In the genomic region with DNA sequence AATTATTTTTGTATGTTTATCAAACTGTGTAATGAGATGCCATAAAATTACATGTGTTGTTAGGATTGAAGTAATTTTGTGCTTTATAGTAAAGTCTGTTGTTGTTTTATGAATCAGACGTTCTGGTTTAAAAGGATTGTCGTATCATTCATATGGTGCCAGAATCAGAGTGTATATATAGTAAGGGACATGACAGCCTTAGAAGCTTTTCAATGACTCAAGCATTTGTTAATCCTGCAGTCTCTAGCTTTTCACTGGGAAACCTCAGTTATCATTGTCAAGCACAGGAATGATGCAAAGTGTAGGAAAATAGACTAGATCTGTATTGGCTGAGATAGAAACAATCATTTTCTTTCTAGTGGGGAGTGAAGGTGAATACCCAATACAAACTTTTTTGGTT, we compare ENCODE assay signal across 20 cellular contexts. TPM values are rescaled to one million over a fixed set of nuclear protein-coding genes. Genes with fewer than 3 reads are reported as not detected.
DNase-seq lines count a peak whose midpoint lies in the region; ATAC-seq, FAIRE-seq and TF ChIP-seq lines count a peak whose summit lies in the region.
"Had no signal": no experiment of that assay in that cellular context is flagged by ENCODE, and none has a peak within 500 bp of the region (broad histone marks: within the 10 kb centered on the region; RNA-seq: fewer than 3 reads in every experiment).

No MANE protein-coding gene starts in this region.

- no peak overlapping the region for H3K27ac ChIP-seq in CD4-positive, CD25-positive, alpha-beta regulatory T cell (ENCODE audit: insufficient read depth, low read length, poor library complexity, severe bottlenecking)
- H3K27ac ChIP-seq: brain microvascular endothelial cell, colonic mucosa, foreskin keratinocyte, left lung had no signal

- H3K27me3 Mint-ChIP-seq in CD4-positive, CD25-positive, alpha-beta regulatory T cell, result no peaks in the 10 kb centered on the region
- no peaks in the 10 kb centered on the region for H3K27me3 Mint-ChIP-seq in HFFc6 (ENCODE audit: insufficient read depth)
- H3K27me3 Mint-ChIP-seq: activated naive CD4-positive, alpha-beta T cell treated with anti-CD3 and anti-CD28 coated beads, Interleukin-2, amount 50 U/mL, for 24 hours had no signal

- H3K4me3 ChIP-seq in CD4-positive, CD25-positive, alpha-beta regulatory T cell (ENCODE audit: low read depth, low read length), result no peak overlapping the region
- H3K4me3 ChIP-seq: colonic mucosa, HAP-1, K562, left lung had no signal

- H3K36me3 Mint-ChIP-seq in CD4-positive, CD25-positive, alpha-beta regulatory T cell, result peaks cover 50% of the 10 kb centered on the region
- H3K36me3 Mint-ChIP-seq in HFFc6 (ENCODE audit: low read depth), result peaks cover 31% of the 10 kb centered on the region

- no peaks in the 10 kb centered on the region for H3K27me3 ChIP-seq in CD4-positive, CD25-positive, alpha-beta regulatory T cell (ENCODE audit: control insufficient read depth, insufficient read depth, low read length)
- H3K27me3 ChIP-seq: brain microvascular endothelial cell, colonic mucosa, foreskin keratinocyte, left lung had no signal

- H3K9me3 ChIP-seq in CD4-positive, CD25-positive, alpha-beta regulatory T cell (ENCODE audit: control insufficient read depth in 2 of 2, low read length in 2 of 2), result no peaks in the 10 kb centered on the region
- H3K9me3 ChIP-seq: colonic mucosa, HAP-1, left lung had no signal

- no peak for DNase-seq in CD4-positive, CD25-positive, alpha-beta regulatory T cell
- peak; percentile 43 for DNase-seq in HFFc6
- DNase-seq in non-pigmented ciliary epithelial cell (ENCODE audit: low read depth), result peak; percentile 9
- DNase-seq in HT-29 (ENCODE audit: low spot score), result no peak
- no peak for DNase-seq in middle frontal gyrus (ENCODE audit: extremely low spot score, low spot score)
- DNase-seq in NCI-H1105 (lab: John Stamatoyannopoulos, UW), result no peak
- DNase-seq: activated CD8-positive, alpha-beta T cell treated with anti-CD3 and anti-CD28 coated beads, Interleukin-2, amount 10 ng/mL, durations not matched to agents 7 days and 5 days; brain microvascular endothelial cell; colonic mucosa; foreskin keratinocyte; GDM1; left lung; midbrain; MM.1S had no signal

- H3K4me1 Mint-ChIP-seq in CD4-positive, CD25-positive, alpha-beta regulatory T cell, result peaks cover 16 to 26% (median 23%) of the 10 kb centered on the region in 4 donors
- peaks cover 15% of the 10 kb centered on the region for H3K4me1 Mint-ChIP-seq in HFFc6 (ENCODE audit: low read depth)

- TF ChIP-seq CTCF in HFFc6 (IDR thresholded peaks at IDR 0.05), result no peak

- peak; percentile 85 for FAIRE-seq in endometrium (lab: Jason Lieb, UNC)
- FAIRE-seq: K562, urothelium cell line had no signal

- H3K9me3 Mint-ChIP-seq in CD4-positive, CD25-positive, alpha-beta regulatory T cell, result no peaks in the 10 kb centered on the region
- no peaks in the 10 kb centered on the region for H3K9me3 Mint-ChIP-seq in HFFc6
- H3K9me3 Mint-ChIP-seq: activated naive CD4-positive, alpha-beta T cell treated with anti-CD3 and anti-CD28 coated beads, Interleukin-2, amount 50 U/mL, for 24 hours had no signal

- H3K4me3 Mint-ChIP-seq in CD4-positive, CD25-positive, alpha-beta regulatory T cell, result no peak overlapping the region
- H3K4me3 Mint-ChIP-seq in HFFc6, result no peak overlapping the region
- H3K4me3 Mint-ChIP-seq: activated CD8-positive, alpha-beta T cell treated with anti-CD3 and anti-CD28 coated beads, Interleukin-2, amount 10 ng/mL, durations not matched to agents 7 days and 5 days; activated naive CD4-positive, alpha-beta T cell treated with anti-CD3 and anti-CD28 coated beads, Interleukin-2, amount 50 U/mL, for 24 hours had no signal

- peak overlapping the region in 2 of 3 donors; percentile 4 to 66 for H3K27ac Mint-ChIP-seq in CD4-positive, CD25-positive, alpha-beta regulatory T cell
- peak overlapping the region; percentile 50 for H3K27ac Mint-ChIP-seq in HFFc6
- H3K27ac Mint-ChIP-seq: activated CD8-positive, alpha-beta T cell treated with anti-CD3 and anti-CD28 coated beads, Interleukin-2, amount 10 ng/mL, durations not matched to agents 7 days and 5 days had no signal

- ATAC-seq in CD4-positive, CD25-positive, alpha-beta regulatory T cell (ENCODE audit: low read depth in 2 of 2), result no peak
- no peak for ATAC-seq in HG03196 (IDR thresholded peaks at IDR 0.05; ENCODE audit: unreplicated experiment)
- ATAC-seq: activated CD8-positive, alpha-beta T cell treated with anti-CD3 and anti-CD28 coated beads, Interleukin-2, amount 10 ng/mL, durations not matched to agents 7 days and 5 days; foreskin keratinocyte; K562; left lung had no signal

- peaks cover 13% of the 10 kb centered on the region for H3K4me1 ChIP-seq in CD4-positive, CD25-positive, alpha-beta regulatory T cell (ENCODE audit: control insufficient read depth, insufficient read depth, low read length, poor library complexity, severe bottlenecking)
- H3K4me1 ChIP-seq: colonic mucosa, foreskin keratinocyte, HAP-1, left lung had no signal

- peaks cover 86% of the 10 kb centered on the region for H3K36me3 ChIP-seq in CD4-positive, CD25-positive, alpha-beta regulatory T cell (ENCODE audit: control insufficient read depth, insufficient read depth, low read length)

RNA-seq across cellular contexts. Expression of a gene that starts 57.5 kb away (rescaled TPM):
- 66.5 TPM for total RNA-seq in CD4-positive, CD25-positive, alpha-beta regulatory T cell
- 1 to 10 TPM; 2.9 to 4.1 (median 3.8) TPM for polyA plus RNA-seq in CD4-positive, CD25-positive, alpha-beta regulatory T cell
- total RNA-seq in HFFc6 (2021; fragmentation: NEBNext Ultra II Directional; extraction: Animal tissue kit (Norgen Biotek cat#: 25700)), result 10 to 100 TPM; 26.6 to 35.5 (median 28.7) TPM
- total RNA-seq in HT-29 (2014; rRNA removed; shearing (Covaris generic)), result 21.0 and 22.3 TPM in 2 replicates

Comparison
In these comparisons a context has a peak if more than half of its experiments do, and no peak if none do; other contexts are left out.
1. DNase-seq: peak in HFFc6 (single experiment) and non-pigmented ciliary epithelial cell (single experiment); none in CD4-positive, CD25-positive, alpha-beta regulatory T cell (0 of 3), HT-29 (single experiment), middle frontal gyrus (single experiment) and NCI-H1105 (single experiment).